Comparison of ENCODE assay signal across 9 cellular contexts in the genomic region with DNA sequence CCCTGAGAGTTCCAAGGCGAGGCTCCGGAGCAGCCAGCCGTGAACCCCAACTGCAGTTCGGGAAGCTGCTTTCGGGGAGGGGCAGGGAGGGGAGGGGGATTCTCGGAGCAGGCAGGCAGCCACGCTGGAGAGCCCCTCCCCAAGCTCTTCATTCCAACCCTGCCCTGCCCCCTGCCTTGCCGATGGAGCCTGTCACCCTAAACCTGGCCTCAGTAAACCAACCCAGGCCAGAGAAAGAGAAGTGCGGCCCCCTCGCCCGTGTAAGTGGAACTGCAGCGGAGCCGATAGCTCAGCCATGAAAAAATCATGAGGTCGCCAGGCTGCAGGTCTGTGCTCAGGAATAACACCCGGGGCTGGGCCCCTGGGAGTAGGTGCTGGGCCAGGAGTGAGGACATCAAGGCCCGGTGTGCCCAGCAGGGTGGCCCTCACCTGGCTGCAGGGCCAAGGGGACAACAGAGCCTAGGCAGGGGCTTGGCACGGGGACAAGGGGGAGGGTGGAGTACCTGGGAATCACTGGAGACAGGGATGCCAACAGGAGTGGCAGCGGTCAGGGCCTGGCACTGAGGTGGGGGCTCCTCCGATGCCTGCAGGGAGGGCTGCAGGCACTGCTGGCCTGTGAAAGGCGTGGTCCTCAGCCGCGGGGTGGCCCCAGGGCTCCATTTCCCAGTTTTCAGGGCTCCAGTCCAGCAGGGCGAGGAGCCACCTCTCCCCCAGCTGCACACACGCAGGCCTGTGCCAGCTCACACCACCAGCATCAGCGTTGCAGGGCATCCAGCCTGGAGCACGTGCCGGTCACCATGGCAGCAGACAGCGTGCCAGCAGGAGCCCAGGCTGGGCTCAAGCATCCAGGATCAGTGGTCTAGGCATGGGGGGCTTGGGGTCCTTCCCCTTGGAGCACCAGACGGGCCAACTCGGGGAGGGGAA. TPM values are rescaled to one million over a fixed set of nuclear protein-coding genes. Genes with fewer than 3 reads are reported as not detected.
A peak's percentile ranks its signal among the peaks of the same experiment; 100 is the strongest.
DNase-seq lines count a peak whose midpoint lies in the region; ATAC-seq and TF ChIP-seq lines count a peak whose summit lies in the region.
"Had no signal": no experiment of that assay in that cellular context is flagged by ENCODE, and none has a peak within 500 bp of the region (broad histone marks: within the 10 kb centered on the region; RNA-seq: fewer than 3 reads in every experiment).

No MANE protein-coding gene starts in this region.

- H3F3A ChIP-seq in OCI-LY1 (ENCODE audit: insufficient read depth, low read length), result no peaks in the 10 kb centered on the region

- H3K4me1 ChIP-seq in OCI-LY1 (ENCODE audit: insufficient read depth, low read length, severe bottlenecking) (peaks cover 18% of the 10 kb centered on the region), thoracic aorta (ENCODE audit: control insufficient read depth in 1 of 2, low read depth in 2 of 2) (peaks cover 13 to 49% of the 10 kb centered on the region in 2 donors), esophagus squamous epithelium (peaks cover 19 to 46% (median 24%) of the 10 kb centered on the region in 3 donors)

- WGBS in esophagus squamous epithelium, 2 donors, result 9 to 29% methylated on average over 8 to 19 of the region's 30 CpGs

- peak; percentile 54 for DNase-seq in NCI-H748 (lab: John Stamatoyannopoulos, UW; ENCODE audit: unreplicated experiment)
- DNase-seq in NCI-H748 treated with DMSO at 0.1 percent for 48 hours (lab: John Stamatoyannopoulos, UW), result no peak
- peak; percentile 38 for DNase-seq in germinal center (ENCODE audit: low spot score)
- DNase-seq in thoracic aorta (ENCODE audit: low spot score), result no peak
- DNase-seq in putamen (ENCODE audit: low spot score), result no peak
- DNase-seq in esophagus squamous epithelium (lab: John Stamatoyannopoulos, UW), result no peak
- DNase-seq: activated CD4-positive, alpha-beta T cell treated with anti-CD3 and anti-CD28 coated beads, Interleukin-2, amount 50 U/mL, for 48 hours had no signal

- no peak overlapping the region for H2AFZ ChIP-seq in OCI-LY1 (ENCODE audit: low read length)

- TF ChIP-seq CTCF in OCI-LY1 (IDR thresholded peaks at IDR 0.05; ENCODE audit: low read length) (peak; percentile 56), thoracic aorta (IDR thresholded peaks at IDR 0.05) (no peak), esophagus squamous epithelium (IDR thresholded peaks at IDR 0.05) (peak in 1 of 6 experiments; percentile 21)

- H3K4me3 ChIP-seq in OCI-LY1 (ENCODE audit: low read depth, low read length, poor library complexity, severe bottlenecking), result no peak overlapping the region
- peak overlapping the region; percentile 12 for H3K4me3 ChIP-seq in thoracic aorta
- no peak overlapping the region for H3K4me3 ChIP-seq in esophagus squamous epithelium

- no peaks in the 10 kb centered on the region for H3K9me2 ChIP-seq in OCI-LY1 (ENCODE audit: low read depth, low read length)

- H3K9me3 ChIP-seq in OCI-LY1 (ENCODE audit: low read length) (no peaks in the 10 kb centered on the region), thoracic aorta (no peaks in the 10 kb centered on the region), esophagus squamous epithelium (no peaks in the 10 kb centered on the region)

- ATAC-seq in thoracic aorta (ENCODE audit: insufficient number of reproducible peaks, low FRiP score, low read depth), result no peak
- ATAC-seq in GM19023 (IDR thresholded peaks at IDR 0.05; ENCODE audit: unreplicated experiment), result no peak

- H3K27me3 ChIP-seq in OCI-LY1 (ENCODE audit: insufficient read depth, low read length) (peaks cover 28% of the 10 kb centered on the region; the same call in 1 of the 2 replicates), thoracic aorta (replicated peaks; ENCODE audit: insufficient read depth) (no peaks in the 10 kb centered on the region), esophagus squamous epithelium (peaks cover 0 to 63% (median 10%) of the 10 kb centered on the region in 4 donors)

- no peaks in the 10 kb centered on the region for H3K79me2 ChIP-seq in OCI-LY1 (ENCODE audit: insufficient read depth, low read length)

- H3K36me3 ChIP-seq in OCI-LY1 (ENCODE audit: insufficient read depth, low read length) (no peaks in the 10 kb centered on the region), thoracic aorta (no peaks in the 10 kb centered on the region), esophagus squamous epithelium (no peaks in the 10 kb centered on the region)

- no peak overlapping the region for H3K4me2 ChIP-seq in OCI-LY1 (ENCODE audit: low read length)

- no peak overlapping the region for H3K27ac ChIP-seq in OCI-LY1 (ENCODE audit: low read depth, low read length, poor library complexity, severe bottlenecking)
- H3K27ac ChIP-seq in thoracic aorta, result no peak overlapping the region
- no peak overlapping the region for H3K27ac ChIP-seq in esophagus squamous epithelium

- intact Hi-C loops in esophagus squamous epithelium (cut with DNase I), result no loop called here

- H3K9ac ChIP-seq in OCI-LY1 (ENCODE audit: low read length), result no peak overlapping the region

- no peak for TF ChIP-seq POLR2A in esophagus squamous epithelium (IDR thresholded peaks at IDR 0.05)

- H4K20me1 ChIP-seq in OCI-LY1 (ENCODE audit: insufficient read depth, low read length), result no peaks in the 10 kb centered on the region

RNA-seq across cellular contexts. Expression of a gene that starts 4.8 kb away (rescaled TPM):
- total RNA-seq in thoracic aorta (1 to 10 TPM; 4.2 to 9.2 TPM), esophagus squamous epithelium (1 to 10 TPM in 3 of 4 donors, not detected in 1; 1.1 to 2.3 (median 1.8) TPM)

RNA-seq across cellular contexts. Expression of a gene that starts 10.8 kb away (rescaled TPM):
- total RNA-seq in thoracic aorta (1,000 to 10,000 TPM; 4,421 to 4,935 TPM), esophagus squamous epithelium (1,000 to 10,000 TPM; 3,349 to 6,664 (median 4,433) TPM)

RNA-seq across cellular contexts. Expression of a gene that starts 28.8 kb away (rescaled TPM):
- total RNA-seq in thoracic aorta, result 10 to 100 TPM; 43.2 to 57.9 TPM
- total RNA-seq in esophagus squamous epithelium, result 10 to 100 TPM; 17.3 to 32.2 (median 26.1) TPM

Comparison
In these comparisons a context has a peak if more than half of its experiments do, and no peak if none do; other contexts are left out.
1. DNase-seq: peak in NCI-H748 (single experiment) and germinal center (single experiment); none in NCI-H748 treated with DMSO at 0.1 percent for 48 hours (single experiment), thoracic aorta (single experiment), putamen (single experiment) and esophagus squamous epithelium (single experiment).